Comparison of ENCODE assay signal across 9 cellular contexts in genomic region chr7:129218514-129219036, GRCh38. TPM values are rescaled to one million over a fixed set of nuclear protein-coding genes. Genes with fewer than 3 reads are reported as not detected.
DNase-seq lines count a peak whose midpoint lies in the region; ATAC-seq and TF ChIP-seq lines count a peak whose summit lies in the region.
"Had no signal": no experiment of that assay in that cellular context is flagged by ENCODE, and none has a peak within 500 bp of the region (broad histone marks: within the 10 kb centered on the region; RNA-seq: fewer than 3 reads in every experiment).

No MANE protein-coding gene starts in this region.

- H3K9ac ChIP-seq in MM.1S (ENCODE audit: low read length) (no peak overlapping the region), neuronal stem cell (ENCODE audit: low read depth, low read length, poor library complexity) (no peak overlapping the region)

- no peaks in the 10 kb centered on the region for H3K36me3 ChIP-seq in MM.1S (replicated peaks; ENCODE audit: insufficient read depth, low read length)
- peaks cover 0 to 6% of the 10 kb centered on the region in 2 donors for H3K36me3 ChIP-seq in neuronal stem cell (replicated peaks in 1 of 2; ENCODE audit: control insufficient read depth in 2 of 2, insufficient read depth in 2 of 2, low read length in 2 of 2)

- H3K4me3 ChIP-seq in MM.1S (ENCODE audit: low read length) (no peak overlapping the region), fibroblast of the aortic adventitia (ENCODE audit: low read depth, low read length) (no peak overlapping the region), neuronal stem cell (ENCODE audit: low read length in 2 of 2) (no peak overlapping the region)

- peak overlapping the region; percentile 3 for H2AK5ac ChIP-seq in neuronal stem cell (ENCODE audit: low read depth, low read length)

- no peaks in the 10 kb centered on the region for H3K9me2 ChIP-seq in MM.1S (replicated peaks; ENCODE audit: insufficient read depth, low read length)

- no peak overlapping the region for H2BK15ac ChIP-seq in neuronal stem cell (ENCODE audit: low read length)

- no peak overlapping the region for H4K91ac ChIP-seq in neuronal stem cell (ENCODE audit: low read depth, low read length, poor library complexity)

- 0 out of 2 replicates have a peak, but pooled peaks cover 3% of the 10 kb centered on the region for H3K27me3 ChIP-seq in MM.1S (replicated peaks; ENCODE audit: insufficient read depth, low read length)
- H3K27me3 ChIP-seq in neuronal stem cell (ENCODE audit: control insufficient read depth in 3 of 3, insufficient read depth in 3 of 3, low read depth in 1 of 3, low read length in 3 of 3), result no peaks in the 10 kb centered on the region

- H3F3A ChIP-seq in MM.1S (ENCODE audit: insufficient read depth, low read length), result no peaks in the 10 kb centered on the region

- H3K14ac ChIP-seq in neuronal stem cell (ENCODE audit: low read length), result no peak overlapping the region

- no CpG with 5 or more reads among the region's 9 CpGs for WGBS in neuronal stem cell (ENCODE audit: extremely low coverage in 2 of 2, insufficient read length in 2 of 2, insufficient replicate concordance in 1 of 2), 2 donors

- H2AFZ ChIP-seq in MM.1S (ENCODE audit: low read length) (0 out of 2 replicates have a peak overlapping the region, but pooled peaks have one; percentile 7), neuronal stem cell (ENCODE audit: low read length) (peak overlapping the region; percentile 89)

- no peaks in the 10 kb centered on the region for H3K79me1 ChIP-seq in neuronal stem cell (ENCODE audit: low read depth, low read length)

- H3K36me3 Mint-ChIP-seq in activated T-cell treated with anti-CD3 and anti-CD28 coated beads, Interleukin-2, amount 50 U/mL, for 72 hours (ENCODE audit: insufficient read depth in 2 of 2), result no peaks in the 10 kb centered on the region

- H3K4me1 Mint-ChIP-seq in activated T-cell treated with anti-CD3 and anti-CD28 coated beads, Interleukin-2, amount 50 U/mL, for 72 hours (ENCODE audit: low read depth), result peaks cover 20% of the 10 kb centered on the region
- H3K4me1 Mint-ChIP-seq in stimulated activated naive CD8-positive, alpha-beta T cell treated with anti-CD3 and anti-CD28 coated beads, Interleukin-15, amount 100 ng/mL, for 72 hours, result peaks cover 18% of the 10 kb centered on the region

- H3K27ac ChIP-seq in MM.1S (ENCODE audit: low read length), result no peak overlapping the region
- H3K27ac ChIP-seq in neuronal stem cell (replicated peaks; ENCODE audit: low read length), result no peak overlapping the region

- DNase-seq in MM.1S (peak; percentile 86), RKO (ENCODE audit: low spot score) (peak; percentile 88), fibroblast of the aortic adventitia (ENCODE audit: low read depth) (peak; percentile 86), neuronal stem cell (ENCODE audit: low spot score) (peak; percentile 88)
- peak; percentile 82 to 84 for DNase-seq in activated T-cell treated with anti-CD3 and anti-CD28 coated beads, Interleukin-2, amount 50 U/mL, for 72 hours
- peak; percentile 74 to 78 for DNase-seq in stimulated activated naive CD8-positive, alpha-beta T cell treated with anti-CD3 and anti-CD28 coated beads, Interleukin-15, amount 100 ng/mL, for 72 hours

- no peaks in the 10 kb centered on the region for H3K4me1 ChIP-seq in MM.1S (ENCODE audit: low read length)
- peaks cover 2% of the 10 kb centered on the region in 2 donors for H3K4me1 ChIP-seq in neuronal stem cell (ENCODE audit: control insufficient read depth in 2 of 2, insufficient read depth in 1 of 2, low read depth in 1 of 2, low read length in 2 of 2)

- no peak overlapping the region for H3K4ac ChIP-seq in neuronal stem cell (ENCODE audit: low read length)

- no peak overlapping the region for H2BK5ac ChIP-seq in neuronal stem cell (ENCODE audit: low read length)

- no peak overlapping the region for H2BK12ac ChIP-seq in neuronal stem cell (ENCODE audit: low read length)

- peak; percentile 77 for ATAC-seq in GM18508 (IDR thresholded peaks at IDR 0.05; ENCODE audit: insufficient read depth, unreplicated experiment)
- peak; percentile 86 to 89 for ATAC-seq in activated T-cell treated with anti-CD3 and anti-CD28 coated beads, Interleukin-2, amount 50 U/mL, for 72 hours (replicated peaks in 1 of 2)
- ATAC-seq in stimulated activated naive CD8-positive, alpha-beta T cell treated with anti-CD3 and anti-CD28 coated beads, Interleukin-15, amount 100 ng/mL, for 72 hours, result peak; percentile 87
- ATAC-seq in GM19328 (IDR thresholded peaks at IDR 0.05; ENCODE audit: unreplicated experiment), result no peak

- no peaks in the 10 kb centered on the region for H3K27me3 Mint-ChIP-seq in activated T-cell treated with anti-CD3 and anti-CD28 coated beads, Interleukin-2, amount 50 U/mL, for 72 hours (ENCODE audit: low read depth)
- peaks cover 7% of the 10 kb centered on the region for H3K27me3 Mint-ChIP-seq in stimulated activated naive CD8-positive, alpha-beta T cell treated with anti-CD3 and anti-CD28 coated beads, Interleukin-15, amount 100 ng/mL, for 72 hours

- H3K9me3 ChIP-seq in MM.1S (replicated peaks; ENCODE audit: insufficient read depth, low read length) (no peaks in the 10 kb centered on the region), neuronal stem cell (replicated peaks in 1 of 2; ENCODE audit: control insufficient read depth in 2 of 2, insufficient read depth in 1 of 2, low read depth in 1 of 2, low read length in 2 of 2) (peaks cover 3 to 5% of the 10 kb centered on the region in 2 donors)

- peak; percentile 97 for TF ChIP-seq CTCF in MM.1S (IDR thresholded peaks at IDR 0.05; ENCODE audit: low read length)
- peak; percentile 84 for TF ChIP-seq CTCF in fibroblast of the aortic adventitia (IDR thresholded peaks at IDR 0.05; ENCODE audit: insufficient read depth, low read length)

- no peak overlapping the region for H3K18ac ChIP-seq in neuronal stem cell (ENCODE audit: low read length)

- no peak overlapping the region for H3K23ac ChIP-seq in neuronal stem cell (ENCODE audit: low read depth, low read length, poor library complexity)

- H3K27ac Mint-ChIP-seq in activated T-cell treated with anti-CD3 and anti-CD28 coated beads, Interleukin-2, amount 50 U/mL, for 72 hours, result no peak overlapping the region
- peak overlapping the region in 1 of 2 donors; percentile 27 for H3K27ac Mint-ChIP-seq in stimulated activated naive CD8-positive, alpha-beta T cell treated with anti-CD3 and anti-CD28 coated beads, Interleukin-15, amount 100 ng/mL, for 72 hours
- H3K27ac Mint-ChIP-seq: stimulated activated naive CD8-positive, alpha-beta T cell treated with anti-CD3 and anti-CD28 coated beads, Interleukin-15, Interleukin-2, amounts not matched to agents 100 ng/mL and 50 ng/mL, for 24 hours had no signal

- H2BK120ac ChIP-seq in neuronal stem cell (ENCODE audit: low read depth, low read length), result no peak overlapping the region

- H3K4me2 ChIP-seq in MM.1S (ENCODE audit: low read depth, low read length) (peak overlapping the region; percentile 16; the same call in 1 of the 2 replicates), neuronal stem cell (ENCODE audit: insufficient read depth, low read length, poor library complexity, severe bottlenecking) (no peak overlapping the region)

- H4K20me1 ChIP-seq in MM.1S (ENCODE audit: insufficient read depth, low read length), result no peaks in the 10 kb centered on the region

- no peak overlapping the region for H4K8ac ChIP-seq in neuronal stem cell (ENCODE audit: low read depth, low read length)

- no peak overlapping the region for H3K4me3 Mint-ChIP-seq in activated T-cell treated with anti-CD3 and anti-CD28 coated beads, Interleukin-2, amount 50 U/mL, for 72 hours
- no peak overlapping the region for H3K4me3 Mint-ChIP-seq in stimulated activated naive CD8-positive, alpha-beta T cell treated with anti-CD3 and anti-CD28 coated beads, Interleukin-15, amount 100 ng/mL, for 72 hours
- H3K4me3 Mint-ChIP-seq: stimulated activated naive CD8-positive, alpha-beta T cell treated with anti-CD3 and anti-CD28 coated beads, Interleukin-15, Interleukin-2, amounts not matched to agents 100 ng/mL and 50 ng/mL, for 24 hours had no signal

- H3K9me3 Mint-ChIP-seq in activated T-cell treated with anti-CD3 and anti-CD28 coated beads, Interleukin-2, amount 50 U/mL, for 72 hours, result no peaks in the 10 kb centered on the region
- no peaks in the 10 kb centered on the region for H3K9me3 Mint-ChIP-seq in stimulated activated naive CD8-positive, alpha-beta T cell treated with anti-CD3 and anti-CD28 coated beads, Interleukin-15, amount 100 ng/mL, for 72 hours
- H3K9me3 Mint-ChIP-seq: stimulated activated naive CD8-positive, alpha-beta T cell treated with anti-CD3 and anti-CD28 coated beads, Interleukin-15, Interleukin-2, amounts not matched to agents 100 ng/mL and 50 ng/mL, for 24 hours had no signal

- no peaks in the 10 kb centered on the region for H3K79me2 ChIP-seq in MM.1S (ENCODE audit: low read length)

RNA-seq across cellular contexts. Expression of gene AHCYL2, which starts 6.3 kb away (rescaled TPM):
- 10 to 100 TPM; 40.8 to 44.8 TPM for total RNA-seq in activated T-cell treated with anti-CD3 and anti-CD28 coated beads, Interleukin-2, amount 50 U/mL, for 72 hours
- total RNA-seq in fibroblast of the aortic adventitia (ENCODE audit: low replicate concordance), result 12.1 and 20.3 TPM in 2 replicates
- 21.6 TPM for polyA plus RNA-seq in neuronal stem cell (2013, experiment 1 of 2)
- polyA plus RNA-seq in neuronal stem cell (2013, experiment 2 of 2), result 21.4 TPM

RNA-seq across cellular contexts. Expression of gene SMO, which starts 30.1 kb away (rescaled TPM):
- total RNA-seq in activated T-cell treated with anti-CD3 and anti-CD28 coated beads, Interleukin-2, amount 50 U/mL, for 72 hours, result 1 to 10 TPM in 1 of 2 donors, under 1 TPM in 1; 0.84 to 2.0 TPM
- total RNA-seq in fibroblast of the aortic adventitia (ENCODE audit: low replicate concordance), result 4.2 and 24.1 TPM in 2 replicates
- 63.1 TPM for polyA plus RNA-seq in neuronal stem cell (2013, experiment 1 of 2)
- 62.7 TPM for polyA plus RNA-seq in neuronal stem cell (2013, experiment 2 of 2)
